ENCODE assay signal across 18 cellular contexts in genomic region chr12:41473441-41473840, GRCh38.
DNase-seq lines count a peak whose midpoint lies in the region; ATAC-seq, FAIRE-seq and TF ChIP-seq lines count a peak whose summit lies in the region.
"Had no signal": no experiment of that assay in that cellular context is flagged by ENCODE, and none has a peak within 500 bp of the region (broad histone marks: within the 10 kb centered on the region; RNA-seq: fewer than 3 reads in every experiment).

No MANE protein-coding gene starts in this region.

- DNase-seq in NCI-H510A treated with DMSO at 0.1 percent for 48 hours (lab: John Stamatoyannopoulos, UW) = peak; percentile 31
- no peak for DNase-seq in NCI-H510A (lab: John Stamatoyannopoulos, UW)
- DNase-seq in NCI-H69 (lab: John Stamatoyannopoulos, UW) = peak; percentile 2
- DNase-seq in stimulated activated CD4-positive, alpha-beta T cell treated with anti-CD3 and anti-CD28 coated beads, Interleukin-4, amount 100 ng/mL, for 4 hours = no peak
- no peak for DNase-seq in D721Med (ENCODE audit: insufficient read length, low spot score)
- DNase-seq: AML-193; C1 segment of cervical spinal cord; CD8-positive, alpha-beta T cell; DMS79; IMR-90; NCI-H187; NCI-H2107; NCI-H345; NCI-H526; T-cell had no signal

- H3K36me3 ChIP-seq in endocrine pancreas (ENCODE audit: control insufficient read depth, insufficient read depth, low read length) = no peaks in the 10 kb centered on the region

- TF ChIP-seq CTCF in D721Med (IDR thresholded peaks at IDR 0.05; ENCODE audit: insufficient read depth, missing control alignments) = no peak

- H3K27me3 ChIP-seq in endocrine pancreas (ENCODE audit: control insufficient read depth, insufficient read depth, low read length) = no peaks in the 10 kb centered on the region

- peaks cover 10% of the 10 kb centered on the region for H3K4me1 ChIP-seq in endocrine pancreas (ENCODE audit: control insufficient read depth, insufficient read depth, low read length)

- no peak for FAIRE-seq in D721Med (lab: Jason Lieb, UNC)

- ATAC-seq in GM19397 (IDR thresholded peaks at IDR 0.05; ENCODE audit: unreplicated experiment) = no peak
- ATAC-seq: CD8-positive, alpha-beta T cell; Panc1; T-cell had no signal

- H3K9me3 ChIP-seq in endocrine pancreas (ENCODE audit: control insufficient read depth, low read length) = no peaks in the 10 kb centered on the region

- H3K4me3 ChIP-seq in endocrine pancreas (ENCODE audit: control insufficient read depth, insufficient read depth, low read length) = peak overlapping the region; percentile 67

- no peak overlapping the region for H3K9ac ChIP-seq in endocrine pancreas (ENCODE audit: control insufficient read depth, insufficient read depth, low read length)

Comparison
In these comparisons a context has a peak if more than half of its experiments do, and no peak if none do; other contexts are left out.
1. DNase-seq: peak in NCI-H510A treated with DMSO at 0.1 percent for 48 hours (single experiment) and NCI-H69 (single experiment); none in NCI-H510A (single experiment), stimulated activated CD4-positive, alpha-beta T cell treated with anti-CD3 and anti-CD28 coated beads, Interleukin-4, amount 100 ng/mL, for 4 hours (0 of 2) and D721Med (single experiment).